ENCODE assay signal across 24 cellular contexts in the genomic region with DNA sequence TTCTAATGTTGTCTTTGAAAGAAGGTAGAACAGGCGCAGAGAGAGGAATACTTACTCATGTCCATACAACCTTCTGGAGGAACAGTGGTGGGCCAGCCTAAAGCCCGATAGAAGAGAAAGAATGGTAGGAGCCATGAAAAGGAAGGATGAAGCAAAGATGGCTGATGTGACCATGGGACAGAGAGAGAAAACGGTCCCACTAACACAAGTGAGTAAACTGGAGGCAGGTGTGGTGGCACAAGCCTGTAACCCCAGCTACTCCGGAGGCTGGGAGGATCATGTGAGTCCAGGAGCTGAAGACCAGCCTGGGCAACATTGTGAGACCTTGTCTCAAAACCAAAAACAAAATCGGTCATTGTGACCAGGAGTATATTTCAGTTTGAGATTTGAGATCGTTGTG.
"Had no signal": no experiment of that assay in that cellular context is flagged by ENCODE, and none has a peak within 500 bp of the region (broad histone marks: within the 10 kb centered on the region; RNA-seq: fewer than 3 reads in every experiment).

No MANE protein-coding gene starts in this region.

- H3K4me1 ChIP-seq: SJSA1 had no signal

- ATAC-seq: activated CD4-positive, CD25-positive, alpha-beta regulatory T cell treated with anti-CD3 and anti-CD28 coated beads, Interleukin-2, amount 50 U/mL, for 24 hours; activated CD8-positive, alpha-beta T cell treated with anti-CD3 and anti-CD28 coated beads for 36 hours; SK-N-SH treated with all-trans-retinoic acid at 6 μM for 48 hours had no signal

- H3K27ac Mint-ChIP-seq: activated CD8-positive, alpha-beta T cell treated with anti-CD3 and anti-CD28 coated beads for 36 hours; activated naive CD4-positive, alpha-beta T cell treated with anti-CD3 and anti-CD28 coated beads for 36 hours; activated naive CD8-positive, alpha-beta T cell treated with anti-CD3 and anti-CD28 coated beads for 36 hours; activated T-cell treated with anti-CD3 and anti-CD28 coated beads, Interleukin-2, amount 50 U/mL, for 24 hours; T-helper 1 cell treated with Interleukin-12 subunit alpha and Interleukin-12 subunit beta and Interleukin-4 antibody, amounts not matched to agents 30 μg/mL and 1 μg/mL, for 36 hours had no signal

- DNase-seq: activated CD4-positive, alpha-beta T cell treated with anti-CD3 and anti-CD28 coated beads for 4 hours; activated CD8-positive, alpha-beta T cell treated with anti-CD3 and anti-CD28 coated beads for 36 hours; activated effector memory CD4-positive, alpha-beta T cell treated with anti-CD3 and anti-CD28 coated beads, Interleukin-2, amount 50 U/mL, for 16 hours; activated naive CD4-positive, alpha-beta T cell treated with anti-CD3 and anti-CD28 coated beads for 36 hours; activated naive CD8-positive, alpha-beta T cell treated with anti-CD3 and anti-CD28 coated beads for 36 hours; activated T-cell treated with anti-CD3 and anti-CD28 coated beads, Interleukin-2, amount 50 U/mL, for 24 hours; MG63; MV-4-11; NCI-H1092 treated with DMSO at 0.1 percent for 48 hours; NCI-H1417 treated with DMSO at 0.1 percent for 48 hours; NCI-H1694; NCI-H2029; NCI-H2107; NCI-H2171 treated with DMSO at 0.1 percent for 48 hours; NCI-H226; NCI-H526 treated with DMSO at 0.1 percent for 48 hours; NK-92 treated with Interleukin-12 subunit alpha and Interleukin-12 subunit beta, amount 100 ng/mL, for 24 hours; Peyer's patch; SHP77 had no signal

- H3K4me1 Mint-ChIP-seq: activated naive CD8-positive, alpha-beta T cell treated with anti-CD3 and anti-CD28 coated beads for 36 hours had no signal

- H3K4me3 Mint-ChIP-seq: activated CD8-positive, alpha-beta T cell treated with anti-CD3 and anti-CD28 coated beads for 36 hours; activated naive CD4-positive, alpha-beta T cell treated with anti-CD3 and anti-CD28 coated beads for 36 hours; activated naive CD8-positive, alpha-beta T cell treated with anti-CD3 and anti-CD28 coated beads for 36 hours; activated T-cell treated with anti-CD3 and anti-CD28 coated beads, Interleukin-2, amount 50 U/mL, for 24 hours; T-helper 1 cell treated with Interleukin-12 subunit alpha and Interleukin-12 subunit beta and Interleukin-4 antibody, amounts not matched to agents 30 μg/mL and 1 μg/mL, for 36 hours had no signal

- H3K9me3 ChIP-seq: MG63, Peyer's patch, SJSA1 had no signal

- H3K36me3 Mint-ChIP-seq: activated naive CD8-positive, alpha-beta T cell treated with anti-CD3 and anti-CD28 coated beads for 36 hours had no signal

- H3K4me3 ChIP-seq: MG63, Peyer's patch, SJSA1 had no signal

- H3K27me3 ChIP-seq: MG63, Peyer's patch, SJSA1 had no signal

- H3K36me3 ChIP-seq: MG63, Peyer's patch, SJSA1 had no signal

- H3K27ac ChIP-seq: Peyer's patch, RWPE1, SJSA1 had no signal
